ENCODE assay signal across 7 cellular contexts in the genomic region with DNA sequence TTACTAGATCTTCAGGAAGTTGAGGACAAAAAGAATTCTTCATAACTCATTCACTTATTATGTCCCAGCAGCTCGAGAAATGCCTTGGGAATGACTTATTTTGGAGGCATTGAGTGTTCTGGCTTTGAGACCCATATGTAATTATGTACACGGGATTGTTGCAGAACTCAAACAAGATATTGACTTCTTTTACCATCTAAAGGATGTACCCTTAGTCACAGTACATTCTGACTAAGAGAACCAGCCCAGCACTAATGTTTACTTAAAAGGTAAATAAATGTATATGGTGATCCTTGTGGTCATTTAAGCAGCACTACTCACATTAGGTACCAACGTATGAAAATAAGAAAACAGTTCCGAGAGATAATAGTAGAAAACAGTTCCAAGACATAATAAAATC.
"Had no signal": no experiment of that assay in that cellular context is flagged by ENCODE, and none has a peak within 500 bp of the region (broad histone marks: within the 10 kb centered on the region; RNA-seq: fewer than 3 reads in every experiment).

No MANE protein-coding gene starts in this region.

- ATAC-seq: GM12878 had no signal

- DNase-seq: GF-D8 had no signal

- FAIRE-seq: G401.6, GM12878, GM12891, GM12892, GM18507, GM19239 had no signal

- H3K4me3 ChIP-seq: GM12878 had no signal
